Comparison of ENCODE assay signal across 9 cellular contexts in the genomic region with DNA sequence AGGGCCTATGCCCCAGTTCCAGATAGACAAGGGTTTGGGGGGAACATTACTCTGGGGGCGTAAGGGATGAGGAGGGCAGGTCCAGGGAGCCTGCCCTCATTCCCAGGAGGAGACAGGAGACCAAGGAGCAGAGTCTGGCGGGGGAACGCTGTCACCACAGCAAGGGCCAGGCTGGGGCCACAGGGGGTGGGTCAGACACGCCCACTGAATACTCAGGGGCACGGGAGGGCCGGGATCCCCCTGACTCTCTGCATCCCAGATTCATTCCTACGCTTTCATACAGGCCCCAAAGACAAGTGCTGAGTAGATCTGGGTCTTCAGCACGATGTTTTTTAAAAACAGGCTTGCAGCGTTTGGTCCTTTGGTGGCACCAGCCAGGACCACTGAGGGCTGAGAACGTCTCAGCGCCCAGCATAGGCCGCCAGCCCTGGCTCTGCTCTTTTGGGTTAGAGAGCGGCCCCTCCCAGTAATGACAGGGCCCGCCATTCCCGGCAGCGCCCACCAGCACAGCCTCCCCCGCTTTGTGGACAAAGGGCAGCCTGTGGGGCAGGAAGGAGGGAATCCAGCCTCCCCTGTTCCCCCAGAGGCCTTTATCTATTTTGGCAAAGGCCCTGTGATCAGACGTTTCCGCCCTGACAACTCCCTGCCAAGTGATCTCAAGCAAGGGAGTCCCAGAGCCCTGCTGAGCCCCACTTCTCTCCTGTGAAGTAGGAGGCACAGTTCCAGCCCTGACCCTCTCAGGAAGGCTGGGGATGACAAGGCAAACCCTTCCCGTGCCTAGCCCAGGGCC. TPM values are rescaled to one million over a fixed set of nuclear protein-coding genes. Genes with fewer than 3 reads are reported as not detected.
DNase-seq lines count a peak whose midpoint lies in the region; ATAC-seq and TF ChIP-seq lines count a peak whose summit lies in the region.
"Had no signal": no experiment of that assay in that cellular context is flagged by ENCODE, and none has a peak within 500 bp of the region (broad histone marks: within the 10 kb centered on the region; RNA-seq: fewer than 3 reads in every experiment).

No MANE protein-coding gene starts in this region.

- TF ChIP-seq CTCF in brain microvascular endothelial cell (IDR thresholded peaks at IDR 0.05; ENCODE audit: low read depth, low read length, missing control alignments) = no peak

- ATAC-seq in GM21723 (IDR thresholded peaks at IDR 0.05; ENCODE audit: unreplicated experiment) (no peak), HG03521 (IDR thresholded peaks at IDR 0.05; ENCODE audit: unreplicated experiment) (no peak)
- no peak for ATAC-seq in natural killer cell treated with Interleukin-12 subunit alpha and Interleukin-12 subunit beta and Interleukin-15 and Interleukin-18, amount 100 ng/mL, for 72 hours

- DNase-seq in H4 (ENCODE audit: low spot score) (peak; percentile 59), brain microvascular endothelial cell (peak; percentile 63), kidney tubule cell (ENCODE audit: low spot score) (peak; percentile 44), dedifferentiated amniotic fluid mesenchymal stem cell (ENCODE audit: extremely low spot score) (no peak)
- DNase-seq in natural killer cell treated with Interleukin-12 subunit alpha and Interleukin-12 subunit beta and Interleukin-15 and Interleukin-18, amount 100 ng/mL, for 72 hours (ENCODE audit: low spot score) = no peak
- DNase-seq: activated T-cell treated with anti-CD3 and anti-CD28 coated beads for 4 hours had no signal

- H3K27me3 ChIP-seq in brain microvascular endothelial cell (replicated peaks) = no peaks in the 10 kb centered on the region

- in situ Hi-C loops in brain microvascular endothelial cell (cut with HindIII; ENCODE audit: low pct_ligation_motif_present, low sequenced_read_pairs) = no loop called here

- H3K36me3 ChIP-seq in brain microvascular endothelial cell (replicated peaks) = peaks cover 7% of the 10 kb centered on the region

- peaks cover 41 to 48% of the 10 kb centered on the region in 2 donors for H3K4me1 Mint-ChIP-seq in natural killer cell treated with Interleukin-12 subunit alpha and Interleukin-12 subunit beta and Interleukin-15 and Interleukin-18, amount 100 ng/mL, for 72 hours (ENCODE audit: low read depth in 2 of 2)

- H3K4me3 ChIP-seq in brain microvascular endothelial cell (ENCODE audit: low read depth, low read length) (no peak overlapping the region), skin epidermis (no peak overlapping the region)

- H3K27ac ChIP-seq in brain microvascular endothelial cell (peak overlapping the region; percentile 88), skin epidermis (peak overlapping the region; percentile 13 to 93 (median 74))

- no peaks in the 10 kb centered on the region for H3K36me3 Mint-ChIP-seq in natural killer cell treated with Interleukin-12 subunit alpha and Interleukin-12 subunit beta and Interleukin-15 and Interleukin-18, amount 100 ng/mL, for 72 hours

- no peak overlapping the region for H3K27ac Mint-ChIP-seq in natural killer cell treated with Interleukin-12 subunit alpha and Interleukin-12 subunit beta and Interleukin-15 and Interleukin-18, amount 100 ng/mL, for 72 hours

- no peaks in the 10 kb centered on the region for H3K9me3 Mint-ChIP-seq in natural killer cell treated with Interleukin-12 subunit alpha and Interleukin-12 subunit beta and Interleukin-15 and Interleukin-18, amount 100 ng/mL, for 72 hours

- no peak overlapping the region for H3K4me3 Mint-ChIP-seq in natural killer cell treated with Interleukin-12 subunit alpha and Interleukin-12 subunit beta and Interleukin-15 and Interleukin-18, amount 100 ng/mL, for 72 hours

- H3K27me3 Mint-ChIP-seq in natural killer cell treated with Interleukin-12 subunit alpha and Interleukin-12 subunit beta and Interleukin-15 and Interleukin-18, amount 100 ng/mL, for 72 hours = no peaks in the 10 kb centered on the region

RNA-seq across cellular contexts. Expression of gene NEK6, which starts 24.9 kb away (rescaled TPM):
- total RNA-seq in H4 (2014; rRNA removed; shearing (Covaris generic)) = 40.2 and 43.7 TPM in 2 replicates
- total RNA-seq in natural killer cell treated with Interleukin-12 subunit alpha and Interleukin-12 subunit beta and Interleukin-15 and Interleukin-18, amount 100 ng/mL, for 72 hours = 10 to 100 TPM; 11.4 to 38.7 TPM

Comparison
In these comparisons a context has a peak if more than half of its experiments do, and no peak if none do; other contexts are left out.
1. DNase-seq: peak in H4 (single experiment), brain microvascular endothelial cell (single experiment) and kidney tubule cell (single experiment); none in natural killer cell treated with Interleukin-12 subunit alpha and Interleukin-12 subunit beta and Interleukin-15 and Interleukin-18, amount 100 ng/mL, for 72 hours (single experiment) and dedifferentiated amniotic fluid mesenchymal stem cell (single experiment).